ENCODE assay signal across 20 cellular contexts in genomic region chr2:205077159-205077558, GRCh38.
DNase-seq lines count a peak whose midpoint lies in the region; TF ChIP-seq lines count a peak whose summit lies in the region.
"Had no signal": no experiment of that assay in that cellular context is flagged by ENCODE, and none has a peak within 500 bp of the region (broad histone marks: within the 10 kb centered on the region; RNA-seq: fewer than 3 reads in every experiment).

No MANE protein-coding gene starts in this region.

- no peak overlapping the region for H3K4ac ChIP-seq in mesendoderm (ENCODE audit: low read depth, low read length)

- no peak overlapping the region for H2BK120ac ChIP-seq in mesendoderm (ENCODE audit: low read depth, low read length)

- H3K27me3 ChIP-seq in MM.1S (replicated peaks; ENCODE audit: insufficient read depth, low read length) (no peaks in the 10 kb centered on the region), mesendoderm (ENCODE audit: insufficient read depth, low read length, poor library complexity) (no peaks in the 10 kb centered on the region)
- H3K27me3 ChIP-seq: foreskin keratinocyte, Peyer's patch had no signal

- no peaks in the 10 kb centered on the region for H4K20me1 ChIP-seq in MM.1S (ENCODE audit: insufficient read depth, low read length)

- no peak overlapping the region for H2BK5ac ChIP-seq in mesendoderm (ENCODE audit: low read length)

- intact Hi-C loops in activated CD4-positive, alpha-beta T cell treated with anti-CD3 and anti-CD28 coated beads, Interleukin-2, amount 10 ng/mL, durations not matched to agents 24 days and 14 days (cut with micrococcal nuclease) = loop anchor here (1.0 to 5.0 kb wide), 4 partner anchors 52 to 206 kb away; no protein-coding TSS in a partner anchor
- intact Hi-C loops in activated T-helper 1 cell treated with anti-CD3 and anti-CD28 coated beads, Interleukin-12 subunit alpha, Interleukin-12 subunit beta, Interleukin-2, Interleukin-4 antibody, amounts not matched to agents 30 ng/mL and 10 ng/mL and 1 ng/mL, durations not matched to agents 14 hours and 24 hours and 36 hours (cut with micrococcal nuclease) = loop anchor here (1.0 to 10.0 kb wide), 9 partner anchors 18 to 969 kb away; partner anchors contain the start of gene NRP2

- no peak for TF ChIP-seq CTCF in MM.1S (IDR thresholded peaks at IDR 0.05; ENCODE audit: low read length)

- no peak overlapping the region for H4K5ac ChIP-seq in mesendoderm (ENCODE audit: low read length)

- H3K36me3 Mint-ChIP-seq in activated CD4-positive, alpha-beta T cell treated with anti-CD3 and anti-CD28 coated beads, Interleukin-2, amount 10 ng/mL, durations not matched to agents 24 days and 14 days (ENCODE audit: low read depth) = peaks cover 5% of the 10 kb centered on the region
- peaks cover 7% of the 10 kb centered on the region for H3K36me3 Mint-ChIP-seq in activated T-helper 1 cell treated with anti-CD3 and anti-CD28 coated beads, Interleukin-12 subunit alpha, Interleukin-12 subunit beta, Interleukin-2, Interleukin-4 antibody, amounts not matched to agents 30 ng/mL and 10 ng/mL and 1 ng/mL, durations not matched to agents 14 hours and 24 hours and 36 hours (ENCODE audit: low read depth)

- H3K79me2 ChIP-seq in MM.1S (ENCODE audit: low read length) (no peaks in the 10 kb centered on the region), mesendoderm (ENCODE audit: control insufficient read depth, insufficient read depth, low read length) (no peaks in the 10 kb centered on the region)

- peak overlapping the region; percentile 66 for H3K4me3 Mint-ChIP-seq in activated CD4-positive, alpha-beta T cell treated with anti-CD3 and anti-CD28 coated beads, Interleukin-2, amount 10 ng/mL, durations not matched to agents 24 days and 14 days
- peak overlapping the region; percentile 28 for H3K4me3 Mint-ChIP-seq in activated T-helper 1 cell treated with anti-CD3 and anti-CD28 coated beads, Interleukin-12 subunit alpha, Interleukin-12 subunit beta, Interleukin-2, Interleukin-4 antibody, amounts not matched to agents 30 ng/mL and 10 ng/mL and 1 ng/mL, durations not matched to agents 14 hours and 24 hours and 36 hours

- no peaks in the 10 kb centered on the region for H3K79me1 ChIP-seq in mesendoderm (ENCODE audit: low read length)

- no peak overlapping the region for H4K8ac ChIP-seq in mesendoderm (ENCODE audit: low read depth, low read length)

- H2BK15ac ChIP-seq in mesendoderm (replicated peaks; ENCODE audit: low read depth) = peak overlapping the region; percentile 19

- H3K4me3 ChIP-seq in MM.1S (ENCODE audit: low read length) (no peak overlapping the region), mesendoderm (ENCODE audit: low read length) (no peak overlapping the region)
- H3K4me3 ChIP-seq: Peyer's patch had no signal

- H3K4me1 ChIP-seq in MM.1S (ENCODE audit: low read length) (no peaks in the 10 kb centered on the region), mesendoderm (ENCODE audit: control insufficient read depth, low read depth, low read length) (no peaks in the 10 kb centered on the region)
- H3K4me1 ChIP-seq: foreskin keratinocyte, Peyer's patch had no signal

- DNase-seq in activated CD4-positive, alpha-beta T cell treated with anti-CD3 and anti-CD28 coated beads, Interleukin-2, amount 10 ng/mL, durations not matched to agents 24 days and 14 days = peak; percentile 79
- DNase-seq in activated CD4-positive, alpha-beta T cell treated with anti-CD3 and anti-CD28 coated beads, Interleukin-2, amount 50 U/mL, for 48 hours = no peak
- DNase-seq in MM.1S (peak; percentile 7), mesendoderm (no peak), H4 (ENCODE audit: low spot score) (no peak), HT-29 (ENCODE audit: low spot score) (no peak)
- peak; percentile 2 for DNase-seq in activated T-helper 1 cell treated with anti-CD3 and anti-CD28 coated beads, Interleukin-12 subunit alpha, Interleukin-12 subunit beta, Interleukin-2, Interleukin-4 antibody, amounts not matched to agents 30 ng/mL and 10 ng/mL and 1 ng/mL, durations not matched to agents 14 hours and 24 hours and 36 hours (ENCODE audit: low spot score)
- DNase-seq in activated effector memory CD4-positive, alpha-beta T cell treated with Interleukin-2 at 50 U/mL for 16 hours = no peak
- DNase-seq: activated CD4-positive, CD25-positive, alpha-beta regulatory T cell treated with anti-CD3 and anti-CD28 coated beads, Interleukin-2, amount 50 U/mL, for 72 hours; foreskin keratinocyte; Kasumi-1; mammary epithelial cell; NCI-H1105 treated with DMSO at 0.1 percent for 48 hours; NCI-H2081; NCI-H446; Peyer's patch; retina; stimulated activated CD4-positive, alpha-beta T cell treated with anti-CD3 and anti-CD28 coated beads, Interleukin-12 subunit alpha, Interleukin-12 subunit beta, amount 100 ng/mL, for 4 hours; stimulated activated CD8-positive, alpha-beta memory T cell treated with anti-CD3 and anti-CD28 coated beads, Interleukin-4, amount 100 ng/mL, for 48 hours; substantia nigra had no signal

- no peaks in the 10 kb centered on the region for H3K9me3 ChIP-seq in MM.1S (replicated peaks; ENCODE audit: insufficient read depth, low read length)
- H3K9me3 ChIP-seq: Peyer's patch had no signal

- H3K27ac ChIP-seq in MM.1S (ENCODE audit: low read length) = no peak overlapping the region
- H3K27ac ChIP-seq in mesendoderm (ENCODE audit: low read depth, low read length) = no peak overlapping the region
- H3K27ac ChIP-seq: foreskin keratinocyte, Peyer's patch had no signal

- no peaks in the 10 kb centered on the region for H3K9me2 ChIP-seq in MM.1S (replicated peaks; ENCODE audit: insufficient read depth, low read length)

- H3F3A ChIP-seq in MM.1S (ENCODE audit: insufficient read depth, low read length) = no peaks in the 10 kb centered on the region

- peak overlapping the region; percentile 62 for H3K27ac Mint-ChIP-seq in activated CD4-positive, alpha-beta T cell treated with anti-CD3 and anti-CD28 coated beads, Interleukin-2, amount 10 ng/mL, durations not matched to agents 24 days and 14 days
- H3K27ac Mint-ChIP-seq in activated T-helper 1 cell treated with anti-CD3 and anti-CD28 coated beads, Interleukin-12 subunit alpha, Interleukin-12 subunit beta, Interleukin-2, Interleukin-4 antibody, amounts not matched to agents 30 ng/mL and 10 ng/mL and 1 ng/mL, durations not matched to agents 14 hours and 24 hours and 36 hours = peak overlapping the region; percentile 11

- H3K36me3 ChIP-seq in MM.1S (replicated peaks; ENCODE audit: insufficient read depth, low read length) (no peaks in the 10 kb centered on the region; the same call in 1 of the 2 replicates), mesendoderm (ENCODE audit: control insufficient read depth, insufficient read depth, low read length) (no peaks in the 10 kb centered on the region)
- H3K36me3 ChIP-seq: Peyer's patch had no signal

- no peak overlapping the region for H3K56ac ChIP-seq in mesendoderm (ENCODE audit: low read length)

- peaks cover 38% of the 10 kb centered on the region for H3K4me1 Mint-ChIP-seq in activated CD4-positive, alpha-beta T cell treated with anti-CD3 and anti-CD28 coated beads, Interleukin-2, amount 10 ng/mL, durations not matched to agents 24 days and 14 days
- peaks cover 35% of the 10 kb centered on the region for H3K4me1 Mint-ChIP-seq in activated T-helper 1 cell treated with anti-CD3 and anti-CD28 coated beads, Interleukin-12 subunit alpha, Interleukin-12 subunit beta, Interleukin-2, Interleukin-4 antibody, amounts not matched to agents 30 ng/mL and 10 ng/mL and 1 ng/mL, durations not matched to agents 14 hours and 24 hours and 36 hours (ENCODE audit: low read depth)

- no peak overlapping the region for H2AK5ac ChIP-seq in mesendoderm (ENCODE audit: low read length)

- H2AFZ ChIP-seq in MM.1S (ENCODE audit: low read length) = no peak overlapping the region

- H3K9me3 Mint-ChIP-seq in activated CD4-positive, alpha-beta T cell treated with anti-CD3 and anti-CD28 coated beads, Interleukin-2, amount 10 ng/mL, durations not matched to agents 24 days and 14 days = peaks cover 7% of the 10 kb centered on the region
- no peaks in the 10 kb centered on the region for H3K9me3 Mint-ChIP-seq in activated T-helper 1 cell treated with anti-CD3 and anti-CD28 coated beads, Interleukin-12 subunit alpha, Interleukin-12 subunit beta, Interleukin-2, Interleukin-4 antibody, amounts not matched to agents 30 ng/mL and 10 ng/mL and 1 ng/mL, durations not matched to agents 14 hours and 24 hours and 36 hours

- no peak overlapping the region for H3K18ac ChIP-seq in mesendoderm (ENCODE audit: low read length)

- no peak overlapping the region for H3K9ac ChIP-seq in MM.1S (ENCODE audit: low read length)
- no peak overlapping the region for H3K9ac ChIP-seq in mesendoderm (ENCODE audit: low read length)

- H3K27me3 Mint-ChIP-seq in activated CD4-positive, alpha-beta T cell treated with anti-CD3 and anti-CD28 coated beads, Interleukin-2, amount 10 ng/mL, durations not matched to agents 24 days and 14 days = no peaks in the 10 kb centered on the region
- no peaks in the 10 kb centered on the region for H3K27me3 Mint-ChIP-seq in activated T-helper 1 cell treated with anti-CD3 and anti-CD28 coated beads, Interleukin-12 subunit alpha, Interleukin-12 subunit beta, Interleukin-2, Interleukin-4 antibody, amounts not matched to agents 30 ng/mL and 10 ng/mL and 1 ng/mL, durations not matched to agents 14 hours and 24 hours and 36 hours (ENCODE audit: insufficient read depth)

- no peak overlapping the region for H3K23ac ChIP-seq in mesendoderm (ENCODE audit: low read length)

- no peak overlapping the region for H3K4me2 ChIP-seq in MM.1S (ENCODE audit: low read depth, low read length)
- no peak overlapping the region for H3K4me2 ChIP-seq in mesendoderm (ENCODE audit: low read length)

- no CpG with 5 or more reads among the region's 3 CpGs for WGBS in mesendoderm (ENCODE audit: extremely low coverage, insufficient coverage, low lambda C conversion rate)

Comparison
In these comparisons a context has a peak if more than half of its experiments do, and no peak if none do; other contexts are left out.
1. DNase-seq: peak in activated CD4-positive, alpha-beta T cell treated with anti-CD3 and anti-CD28 coated beads, Interleukin-2, amount 10 ng/mL, durations not matched to agents 24 days and 14 days (single experiment), MM.1S (single experiment) and activated T-helper 1 cell treated with anti-CD3 and anti-CD28 coated beads, Interleukin-12 subunit alpha, Interleukin-12 subunit beta, Interleukin-2, Interleukin-4 antibody, amounts not matched to agents 30 ng/mL and 10 ng/mL and 1 ng/mL, durations not matched to agents 14 hours and 24 hours and 36 hours (single experiment); none in activated CD4-positive, alpha-beta T cell treated with anti-CD3 and anti-CD28 coated beads, Interleukin-2, amount 50 U/mL, for 48 hours (0 of 2), mesendoderm (single experiment), H4 (single experiment), HT-29 (single experiment) and activated effector memory CD4-positive, alpha-beta T cell treated with Interleukin-2 at 50 U/mL for 16 hours (single experiment).